In genomic region chr12:116644806-116645205, GRCh38 we compare ENCODE assay signal across 22 cellular contexts.
DNase-seq lines count a peak whose midpoint lies in the region; ATAC-seq, FAIRE-seq and TF ChIP-seq lines count a peak whose summit lies in the region.
"Had no signal": no experiment of that assay in that cellular context is flagged by ENCODE, and none has a peak within 500 bp of the region (broad histone marks: within the 10 kb centered on the region; RNA-seq: fewer than 3 reads in every experiment).

No MANE protein-coding gene starts in this region.

- 98% methylated on average over 3 of the region's 3 CpGs for WGBS in prostate gland

- H3K27me3 ChIP-seq in left ventricle myocardium inferior (ENCODE audit: low read depth) (peaks cover 4% of the 10 kb centered on the region), bronchial epithelial cell (ENCODE audit: control insufficient read depth, insufficient read depth, low read length) (no peaks in the 10 kb centered on the region), prostate gland (replicated peaks; ENCODE audit: insufficient read depth) (no peaks in the 10 kb centered on the region)

- H3K4me1 Mint-ChIP-seq in activated naive CD4-positive, alpha-beta T cell treated with anti-CD3 and anti-CD28 coated beads, Interleukin-2, amount 10 ng/mL, durations not matched to agents 7 days and 5 days, result peaks cover 6% of the 10 kb centered on the region
- H3K4me1 Mint-ChIP-seq: B cell had no signal

- no peak overlapping the region for H3K27ac Mint-ChIP-seq in activated naive CD4-positive, alpha-beta T cell treated with anti-CD3 and anti-CD28 coated beads, Interleukin-2, amount 10 ng/mL, durations not matched to agents 7 days and 5 days
- H3K27ac Mint-ChIP-seq: B cell; CD4-positive, alpha-beta memory T cell; H9 had no signal

- H3K9me3 Mint-ChIP-seq in activated naive CD4-positive, alpha-beta T cell treated with anti-CD3 and anti-CD28 coated beads, Interleukin-2, amount 10 ng/mL, durations not matched to agents 7 days and 5 days, result peaks cover 9% of the 10 kb centered on the region

- H3K27ac ChIP-seq in left ventricle myocardium inferior (replicated peaks) (no peak overlapping the region), KOPT-K1 (ENCODE audit: low read depth, low read length, poor library complexity, severe bottlenecking) (peak overlapping the region; percentile 14), prostate gland (no peak overlapping the region)
- H3K27ac ChIP-seq: 22Rv1, GM23248 had no signal

- DNase-seq in cardiac septum (ENCODE audit: low spot score) (peak; percentile 12), left ventricle myocardium inferior (no peak), bronchial epithelial cell (ENCODE audit: low read depth) (no peak), ecto neural progenitor cell (ENCODE audit: low spot score) (no peak), prostate gland (ENCODE audit: low spot score) (no peak)
- no peak for DNase-seq in activated naive CD4-positive, alpha-beta T cell treated with anti-CD3 and anti-CD28 coated beads, Interleukin-2, amount 10 ng/mL, durations not matched to agents 7 days and 5 days
- DNase-seq: C1 segment of cervical spinal cord; Calu3; CD4-positive, alpha-beta memory T cell; COR-L47; DMS53; DMS79 treated with DMSO at 0.1 percent for 48 hours; GM23248; H9 had no signal

- H3K9me3 ChIP-seq in left ventricle myocardium inferior (replicated peaks) (peaks cover 3% of the 10 kb centered on the region), KOPT-K1 (ENCODE audit: insufficient read depth, low read length, poor library complexity, severe bottlenecking) (peaks cover 20% of the 10 kb centered on the region), prostate gland (no peaks in the 10 kb centered on the region)

- H3K4me3 Mint-ChIP-seq in activated naive CD4-positive, alpha-beta T cell treated with anti-CD3 and anti-CD28 coated beads, Interleukin-2, amount 10 ng/mL, durations not matched to agents 7 days and 5 days, result no peak overlapping the region
- H3K4me3 Mint-ChIP-seq: B cell; CD4-positive, alpha-beta memory T cell; H9 had no signal

- ATAC-seq in HG03159 (IDR thresholded peaks at IDR 0.05; ENCODE audit: unreplicated experiment), result no peak
- ATAC-seq: HCT116 had no signal

- peak; percentile 13 for FAIRE-seq in bronchial epithelial cell (lab: Jason Lieb, UNC)
- FAIRE-seq: A204.1, G401.6, GM12892 had no signal

- no peaks in the 10 kb centered on the region for H3K36me3 Mint-ChIP-seq in activated naive CD4-positive, alpha-beta T cell treated with anti-CD3 and anti-CD28 coated beads, Interleukin-2, amount 10 ng/mL, durations not matched to agents 7 days and 5 days

- no peak overlapping the region for H3K4me3 ChIP-seq in left ventricle myocardium inferior
- H3K4me3 ChIP-seq in bronchial epithelial cell (ENCODE audit: low read depth, low read length), result no peak overlapping the region
- no peak overlapping the region for H3K4me3 ChIP-seq in prostate gland
- H3K4me3 ChIP-seq: GM23248 had no signal

- H3K27me3 Mint-ChIP-seq in activated naive CD4-positive, alpha-beta T cell treated with anti-CD3 and anti-CD28 coated beads, Interleukin-2, amount 10 ng/mL, durations not matched to agents 7 days and 5 days, result peaks cover 10% of the 10 kb centered on the region

- peaks cover 7% of the 10 kb centered on the region for H3K4me1 ChIP-seq in left ventricle myocardium inferior
- H3K4me1 ChIP-seq in prostate gland (replicated peaks), result no peaks in the 10 kb centered on the region

- TF ChIP-seq CTCF in left ventricle myocardium inferior (IDR thresholded peaks at IDR 0.05; ENCODE audit: borderline replicate concordance) (no peak), bronchial epithelial cell (IDR thresholded peaks at IDR 0.05; ENCODE audit: insufficient read depth, low read length, severe bottlenecking) (no peak), prostate gland (IDR thresholded peaks at IDR 0.05) (no peak)

- CTCF ChIA-PET in activated naive CD4-positive, alpha-beta T cell treated with anti-CD3 and anti-CD28 coated beads, Interleukin-2, amount 10 ng/mL, durations not matched to agents 7 days and 5 days (lab: Charles Lee), result no interaction called here

- intact Hi-C loops in cardiac septum (cut with DNase I) (no loop called here), left ventricle myocardium inferior (cut with micrococcal nuclease) (no loop called here), prostate gland (cut with DNase I) (no loop called here)

- H3K36me3 ChIP-seq in left ventricle myocardium inferior, result no peaks in the 10 kb centered on the region
- H3K36me3 ChIP-seq in KOPT-K1 (ENCODE audit: insufficient read depth, low read length), result no peaks in the 10 kb centered on the region
- H3K36me3 ChIP-seq in bronchial epithelial cell (ENCODE audit: control insufficient read depth, insufficient read depth, low read length), result no peaks in the 10 kb centered on the region
- no peaks in the 10 kb centered on the region for H3K36me3 ChIP-seq in prostate gland

- no peak for TF ChIP-seq POLR2A in prostate gland (IDR thresholded peaks at IDR 0.05)
